ENCODE assay signal across 9 cellular contexts in genomic region chr1:16386454-16387113, GRCh38. TPM values are rescaled to one million over a fixed set of nuclear protein-coding genes. Genes with fewer than 3 reads are reported as not detected.
DNase-seq lines count a peak whose midpoint lies in the region; ATAC-seq and TF ChIP-seq lines count a peak whose summit lies in the region.
"Had no signal": no experiment of that assay in that cellular context is flagged by ENCODE, and none has a peak within 500 bp of the region (broad histone marks: within the 10 kb centered on the region; RNA-seq: fewer than 3 reads in every experiment).

No MANE protein-coding gene starts in this region.

- no peak for TF ChIP-seq CTCF in Peyer's patch (IDR thresholded peaks at IDR 0.05)
- no peak for TF ChIP-seq CTCF in lower leg skin (IDR thresholded peaks at IDR 0.05)

- DNase-seq in GM04503 (ENCODE audit: low read depth) (peak; percentile 57), Peyer's patch (no peak), epidermal melanocyte (ENCODE audit: insufficient read length, low spot score) (peak; percentile 69), occipital lobe (lab: John Stamatoyannopoulos, UW) (peak; percentile 58), GF-D8 (lab: John Stamatoyannopoulos, UW) (no peak), SKM-1 (lab: John Stamatoyannopoulos, UW; ENCODE audit: unreplicated experiment) (no peak), lower leg skin (ENCODE audit: low spot score in 2 of 2) (no peak)

- no peak for TF ChIP-seq POLR2A in Peyer's patch (IDR thresholded peaks at IDR 0.05)
- TF ChIP-seq POLR2A in lower leg skin (IDR thresholded peaks at IDR 0.05) = no peak

- ATAC-seq in GM21825 (IDR thresholded peaks at IDR 0.05; ENCODE audit: unreplicated experiment) = no peak

- intact Hi-C loops in lower leg skin (cut with DNase I; ENCODE audit: low total_unique reads) = no loop called here

- peaks cover 7 to 51% (median 17%) of the 10 kb centered on the region in 4 donors for H3K4me1 ChIP-seq in Peyer's patch

- H3K9me3 ChIP-seq in Peyer's patch = no peaks in the 10 kb centered on the region

- no peaks in the 10 kb centered on the region for H3K27me3 ChIP-seq in Peyer's patch

- H3K36me3 ChIP-seq in Peyer's patch = no peaks in the 10 kb centered on the region

- peak overlapping the region in 3 of 4 donors; percentile 40 to 69 (median 61) for H3K27ac ChIP-seq in Peyer's patch
- H3K27ac ChIP-seq: PC-9 had no signal

- H3K4me3 ChIP-seq in Peyer's patch = peak overlapping the region in 2 of 4 donors; percentile 32 to 34
- H3K4me3 ChIP-seq in lower leg skin (ENCODE audit: low read depth, poor library complexity, severe bottlenecking) = no peak overlapping the region
- H3K4me3 ChIP-seq: PC-9 had no signal

- 39 to 52% methylated on average over 5 of the region's 5 CpGs for WGBS in lower leg skin, 2 donors

RNA-seq across cellular contexts. Expression of gene SZRD1, which starts 19.5 kb away (rescaled TPM):
- total RNA-seq in Peyer's patch = 10 to 100 TPM; 52.0 to 59.5 (median 57.4) TPM
- 5.1 TPM for total RNA-seq in occipital lobe
- total RNA-seq in lower leg skin = 10 to 100 TPM; 37.8 to 54.0 (median 48.5) TPM

RNA-seq across cellular contexts. Expression of gene FBXO42, which starts 34.3 kb away (rescaled TPM):
- total RNA-seq in Peyer's patch (10 to 100 TPM; 15.7 to 29.4 (median 24.5) TPM), occipital lobe (29.5 TPM), lower leg skin (10 to 100 TPM; 40.1 to 68.3 (median 58.1) TPM)

RNA-seq across cellular contexts. Expression of gene SPATA21, which starts 50.6 kb away (rescaled TPM):
- total RNA-seq in Peyer's patch = not detected
- total RNA-seq in occipital lobe = not detected
- not detected for total RNA-seq in lower leg skin
- total RNA-seq: PC-9 had no signal

RNA-seq across cellular contexts. Expression of gene NECAP2, which starts 53.9 kb away (rescaled TPM):
- total RNA-seq in Peyer's patch (10 to 100 TPM; 32.1 to 53.1 (median 38.6) TPM), occipital lobe (25.9 TPM), lower leg skin (100 to 1,000 TPM in 1 of 4 donors, 10 to 100 TPM in 3; 74.7 to 108 (median 87.5) TPM)

Comparison
In these comparisons a context has a peak if more than half of its experiments do, and no peak if none do; other contexts are left out.
1. DNase-seq: peak in GM04503 (single experiment), epidermal melanocyte (single experiment) and occipital lobe (single experiment); none in Peyer's patch (0 of 3), GF-D8 (single experiment), SKM-1 (single experiment) and lower leg skin (0 of 2).